9 cellular contexts compared by ENCODE assay signal in genomic region chrX:140762061-140762460, GRCh38. TPM values are rescaled to one million over a fixed set of nuclear protein-coding genes. Genes with fewer than 3 reads are reported as not detected.
DNase-seq lines count a peak whose midpoint lies in the region; ATAC-seq, FAIRE-seq and TF ChIP-seq lines count a peak whose summit lies in the region.
"Had no signal": no experiment of that assay in that cellular context is flagged by ENCODE, and none has a peak within 500 bp of the region (broad histone marks: within the 10 kb centered on the region; RNA-seq: fewer than 3 reads in every experiment).

No MANE protein-coding gene starts in this region.

- peak; percentile 43 to 69 for TF ChIP-seq CTCF in endothelial cell of umbilical vein (IDR thresholded peaks at IDR 0.05; ENCODE audit: extremely low read depth in 1 of 2, insufficient read depth in 1 of 2, low read depth in 1 of 2, low read length in 2 of 2)

- TF ChIP-seq POLR2A in endothelial cell of umbilical vein (IDR thresholded peaks at IDR 0.05; ENCODE audit: low read depth, low read length): no peak

- POLR2A ChIA-PET in endothelial cell of umbilical vein (lab: Charles Lee): no interaction called here

- in situ Hi-C loops in SK-MEL-5 (cut with HindIII; ENCODE audit: low pct_unique_long_range_greater_than_20kb, low sequenced_read_pairs): no loop called here

- BruUV-seq in endothelial cell of umbilical vein (replicated peaks; lab: Mats Ljungman, UMichigan): no TSS peak

- CTCF ChIA-PET in endothelial cell of umbilical vein (lab: Charles Lee): no interaction called here

- peak; percentile 13 for DNase-seq in NCI-H1436 (lab: John Stamatoyannopoulos, UW)
- no peak for DNase-seq in NCI-H1436 treated with DMSO at 0.1 percent for 48 hours (lab: John Stamatoyannopoulos, UW)
- DNase-seq in SK-MEL-5 (ENCODE audit: low read depth, low spot score): peak; percentile 74
- DNase-seq in endothelial cell of umbilical vein (ENCODE audit: low read depth, low spot score): peak; percentile 46
- DNase-seq in midbrain (lab: John Stamatoyannopoulos, UW): peak; percentile 78
- no peak for DNase-seq in activated CD4-positive, CD25-positive, alpha-beta regulatory T cell (lab: John Stamatoyannopoulos, UW)

- FAIRE-seq in endothelial cell of umbilical vein (lab: Jason Lieb, UNC): peak; percentile 79

- intact Hi-C loops in endothelial cell of umbilical vein (cut with micrococcal nuclease): loop anchor here (10.0 kb wide), 1 partner anchor 513 kb away; no protein-coding TSS in a partner anchor

- H3K4me3 ChIP-seq in endothelial cell of umbilical vein (replicated peaks in 1 of 3; ENCODE audit: insufficient read depth in 1 of 3, low read depth in 1 of 3, low read length in 3 of 3): no peak overlapping the region

- dilution Hi-C loops in endothelial cell of umbilical vein (cut with MboI; ENCODE audit: extremely low pct_ligation_motif_present, low sequenced_read_pairs): no loop called here

- H3K9ac ChIP-seq in endothelial cell of umbilical vein (replicated peaks; ENCODE audit: extremely low read depth, insufficient read depth, low read length): no peak overlapping the region

- no peaks in the 10 kb centered on the region for H4K20me1 ChIP-seq in endothelial cell of umbilical vein (replicated peaks; ENCODE audit: control insufficient read depth, extremely low read depth, insufficient read depth, low read length)

- no peaks in the 10 kb centered on the region for H3K9me3 ChIP-seq in endothelial cell of umbilical vein (replicated peaks; ENCODE audit: control insufficient read depth, insufficient read depth, low read length)

- peak; percentile 71 for ATAC-seq in GM19452 (IDR thresholded peaks at IDR 0.05; ENCODE audit: unreplicated experiment)
- peak; percentile 66 for ATAC-seq in HG03575 (IDR thresholded peaks at IDR 0.05; ENCODE audit: extremely low read depth, insufficient number of reproducible peaks, low FRiP score, unreplicated experiment)

- H3K27ac ChIP-seq in endothelial cell of umbilical vein (ENCODE audit: insufficient read depth, low read depth, low read length): no peak overlapping the region

- peaks cover 3% of the 10 kb centered on the region for H3K4me1 ChIP-seq in endothelial cell of umbilical vein (ENCODE audit: control insufficient read depth, extremely low read depth, insufficient read depth, low read length)

- H3K9me1 ChIP-seq in endothelial cell of umbilical vein (replicated peaks; ENCODE audit: control insufficient read depth, extremely low read depth, insufficient read depth, low read length): no peaks in the 10 kb centered on the region

- H3K79me2 ChIP-seq in endothelial cell of umbilical vein (ENCODE audit: control insufficient read depth, insufficient read depth, low read length): no peaks in the 10 kb centered on the region

- H3K36me3 ChIP-seq in endothelial cell of umbilical vein (ENCODE audit: control insufficient read depth in 2 of 2, extremely low read depth in 1 of 2, insufficient read depth in 2 of 2, low read length in 2 of 2): no peaks in the 10 kb centered on the region

- no peak overlapping the region for H2AFZ ChIP-seq in endothelial cell of umbilical vein (ENCODE audit: low read depth, low read length)

- no peak overlapping the region for H3K4me2 ChIP-seq in endothelial cell of umbilical vein (ENCODE audit: insufficient read depth, low read length)

- no peaks in the 10 kb centered on the region for H3K27me3 ChIP-seq in endothelial cell of umbilical vein (ENCODE audit: control insufficient read depth in 2 of 2, insufficient read depth in 2 of 2, low read length in 2 of 2)

TF ChIP-seq in endothelial cell of umbilical vein, 7 proteins besides CTCF, POLR2A, EP300 and RAD21:
- TF ChIP-seq JUN (IDR thresholded peaks at IDR 0.05; ENCODE audit: borderline replicate concordance, insufficient read depth, insufficient read length, low read depth): no peak
- no peak for TF ChIP-seq GATA2 (IDR thresholded peaks at IDR 0.05; ENCODE audit: insufficient read depth, insufficient read length, low read depth, low read length)
- no peak for TF ChIP-seq POLR2AphosphoS5 (IDR thresholded peaks at IDR 0.05; ENCODE audit: insufficient read depth, low read depth, low read length)
- TF ChIP-seq EZH2 (IDR thresholded peaks at IDR 0.05; ENCODE audit: borderline replicate concordance, low read depth, low read length, severe bottlenecking): no peak
- no peak for TF ChIP-seq FOS (IDR thresholded peaks at IDR 0.05; ENCODE audit: borderline replicate concordance, insufficient read depth, low read length)
- TF ChIP-seq MAX (IDR thresholded peaks at IDR 0.05; ENCODE audit: insufficient read depth, insufficient read length): no peak

RNA-seq across cellular contexts. Expression of gene LINC00632, which starts 52.5 kb away (rescaled TPM):
- total RNA-seq in SK-MEL-5 (2014; rRNA removed; shearing (Covaris generic)): 3.1 and 3.9 TPM in 2 replicates
- polyA plus RNA-seq in SK-MEL-5 (2015; cell fraction: cytosol; rRNA removed): 3.5 and 7.1 TPM in 2 replicates
- 7.8 and 12.9 TPM in 2 replicates for polyA plus RNA-seq in SK-MEL-5 (2015; cell fraction: nucleus; rRNA removed)
- total RNA-seq in endothelial cell of umbilical vein: 12.7 and 16.3 TPM in 2 replicates
- 4.8 and 5.8 TPM in 2 replicates for polyA plus RNA-seq in endothelial cell of umbilical vein
- 7.8 and 9.1 TPM in 2 replicates for polyA plus RNA-seq in endothelial cell of umbilical vein (2011; cell fraction: cytosol; rRNA removed)
- 5.5 and 6.6 TPM in 2 replicates for polyA plus RNA-seq in endothelial cell of umbilical vein (2011; cell fraction: nucleus; rRNA removed)
- polyA plus RNA-seq in endothelial cell of umbilical vein (2012): 2.7 and 3.7 TPM in 2 replicates
- polyA minus RNA-seq in endothelial cell of umbilical vein: 7.6 and 8.3 TPM in 2 replicates
- polyA minus RNA-seq in endothelial cell of umbilical vein (2011; cell fraction: cytosol; rRNA and poly(A)+ RNA removed): not detected
- 9.5 and 13.7 TPM in 2 replicates for polyA minus RNA-seq in endothelial cell of umbilical vein (2011; cell fraction: nucleus; rRNA and poly(A)+ RNA removed)
- total RNA-seq: CD8-positive, alpha-beta memory T cell had no signal
- polyA plus RNA-seq: CD8-positive, alpha-beta memory T cell had no signal

Comparison
In these comparisons a context has a peak if more than half of its experiments do, and no peak if none do; other contexts are left out.
1. DNase-seq: peak in NCI-H1436 (single experiment), SK-MEL-5 (single experiment), endothelial cell of umbilical vein (single experiment) and midbrain (single experiment); none in NCI-H1436 treated with DMSO at 0.1 percent for 48 hours (single experiment) and activated CD4-positive, CD25-positive, alpha-beta regulatory T cell (0 of 4).